14 cellular contexts compared by ENCODE assay signal in genomic region chr16:24035127-24035842, GRCh38.
DNase-seq lines count a peak whose midpoint lies in the region; ATAC-seq and TF ChIP-seq lines count a peak whose summit lies in the region.
"Had no signal": no experiment of that assay in that cellular context is flagged by ENCODE, and none has a peak within 500 bp of the region (broad histone marks: within the 10 kb centered on the region; RNA-seq: fewer than 3 reads in every experiment).

No MANE protein-coding gene starts in this region.

- POLR2A ChIA-PET in RWPE1 (lab: Yijun Ruan, JAX; ENCODE audit: low non-redundant PET) = no interaction called here

- H3K4me1 ChIP-seq in Loucy (ENCODE audit: insufficient read depth, low read length, poor library complexity, severe bottlenecking) (peaks cover 21% of the 10 kb centered on the region), esophagus muscularis mucosa (no peaks in the 10 kb centered on the region)
- H3K4me1 ChIP-seq: BE2C, SJCRH30 had no signal

- CTCF ChIA-PET in RWPE1 (lab: Yijun Ruan, JAX) = interaction anchor here (0.6 to 1.4 kb wide), 4 partner anchors 232 to 470 kb away, joined by 3 to 4 read pairs (median 3); no protein-coding TSS in a partner anchor

- H3K79me2 ChIP-seq in Loucy (ENCODE audit: insufficient read depth, low read length) = no peaks in the 10 kb centered on the region

- H4K20me1 ChIP-seq in Loucy (ENCODE audit: insufficient read depth, low read length, poor library complexity, severe bottlenecking) = no peaks in the 10 kb centered on the region

- peak; percentile 5 for DNase-seq in CD1c-positive myeloid dendritic cell (ENCODE audit: extremely low spot score)
- DNase-seq in activated T-cell treated with anti-CD3 and anti-CD28 coated beads, Interleukin-2, amount 50 U/mL, for 1 hour = peak; percentile 32
- DNase-seq in left colon = peak in 1 of 2 donors; percentile 19
- DNase-seq in esophagus muscularis mucosa (ENCODE audit: extremely low spot score) = no peak
- DNase-seq in HCEC 1CT = no peak
- no peak for DNase-seq in RWPE1 (ENCODE audit: low spot score)
- DNase-seq in MG63 = no peak
- DNase-seq: BE2C; endodermal cell; heart right ventricle; NCI-H1048; SJCRH30; stimulated activated CD4-positive, alpha-beta T cell treated with anti-CD3 and anti-CD28 coated beads, Interleukin-15, amount 100 ng/mL, for 24 hours had no signal

- TF ChIP-seq EP300 in esophagus muscularis mucosa (IDR thresholded peaks at IDR 0.05) = no peak

- peak overlapping the region; percentile 52 for H3K9ac ChIP-seq in Loucy (ENCODE audit: low read depth, low read length, poor library complexity, severe bottlenecking)

- intact Hi-C loops in left colon (cut with DNase I, micrococcal nuclease) (loop anchor here in 1 of 2 donors (10.0 kb wide), 1 partner anchor 230 kb away; no protein-coding TSS in a partner anchor), esophagus muscularis mucosa (cut with DNase I) (no loop called here)

- H3K9me2 ChIP-seq in Loucy (replicated peaks; ENCODE audit: low read depth, low read length) = no peaks in the 10 kb centered on the region

- H3K9me3 ChIP-seq in Loucy (ENCODE audit: insufficient read depth, low read depth, low read length) (no peaks in the 10 kb centered on the region), esophagus muscularis mucosa (no peaks in the 10 kb centered on the region), MG63 (no peaks in the 10 kb centered on the region)
- H3K9me3 ChIP-seq: BE2C, heart right ventricle, SJCRH30 had no signal

- TF ChIP-seq CTCF in Loucy (conservative IDR thresholded peaks at IDR 0.05; ENCODE audit: low read length) (no peak), esophagus muscularis mucosa (IDR thresholded peaks at IDR 0.05) (no peak), RWPE1 (conservative IDR thresholded peaks at IDR 0.05; ENCODE audit: low read depth) (no peak)

- H3K4me3 ChIP-seq in Loucy (ENCODE audit: low read length, poor library complexity, severe bottlenecking) (peak overlapping the region; percentile 62), esophagus muscularis mucosa (no peak overlapping the region), MG63 (no peak overlapping the region)
- H3K4me3 ChIP-seq: heart right ventricle, SJCRH30 had no signal

- no peak for TF ChIP-seq POLR2A in esophagus muscularis mucosa (IDR thresholded peaks at IDR 0.05; ENCODE audit: low read depth)

- H3K4me2 ChIP-seq in Loucy (ENCODE audit: low read depth, low read length, poor library complexity, severe bottlenecking) = peak overlapping the region; percentile 57

- 0 out of 2 replicates have a peak overlapping the region, but pooled peaks have one; percentile 22 for H2AFZ ChIP-seq in Loucy (ENCODE audit: low read length)

- 24% methylated on average over 14 of the region's 17 CpGs for WGBS in esophagus muscularis mucosa

- no peaks in the 10 kb centered on the region for H3F3A ChIP-seq in Loucy (ENCODE audit: low read depth)

- ATAC-seq in left colon = peak; percentile 66
- ATAC-seq: heart right ventricle had no signal

- no peak overlapping the region for H3K27ac ChIP-seq in esophagus muscularis mucosa (replicated peaks in 1 of 4)
- H3K27ac ChIP-seq in RWPE1 = no peak overlapping the region
- H3K27ac ChIP-seq: heart right ventricle, SJCRH30 had no signal

- H3K27me3 ChIP-seq in Loucy (ENCODE audit: insufficient read depth, low read length, poor library complexity, severe bottlenecking) (no peaks in the 10 kb centered on the region), esophagus muscularis mucosa (peaks cover 0 to 11% (median 0%) of the 10 kb centered on the region in 4 donors), MG63 (peaks cover 5% of the 10 kb centered on the region)
- H3K27me3 ChIP-seq: SJCRH30 had no signal

- H3K36me3 ChIP-seq in Loucy (ENCODE audit: insufficient read depth, low read length) = peaks cover 37% of the 10 kb centered on the region; the same call in 1 of the 2 replicates
- H3K36me3 ChIP-seq in esophagus muscularis mucosa = peaks cover 0 to 4% (median 0%) of the 10 kb centered on the region in 4 donors
- H3K36me3 ChIP-seq in MG63 = no peaks in the 10 kb centered on the region
- H3K36me3 ChIP-seq: BE2C, heart right ventricle, SJCRH30 had no signal

Comparison
In these comparisons a context has a peak if more than half of its experiments do, and no peak if none do; other contexts are left out.
1. DNase-seq: peak in CD1c-positive myeloid dendritic cell (single experiment) and activated T-cell treated with anti-CD3 and anti-CD28 coated beads, Interleukin-2, amount 50 U/mL, for 1 hour (single experiment); none in esophagus muscularis mucosa (single experiment), HCEC 1CT (single experiment), RWPE1 (single experiment) and MG63 (single experiment).